In the genomic region with DNA sequence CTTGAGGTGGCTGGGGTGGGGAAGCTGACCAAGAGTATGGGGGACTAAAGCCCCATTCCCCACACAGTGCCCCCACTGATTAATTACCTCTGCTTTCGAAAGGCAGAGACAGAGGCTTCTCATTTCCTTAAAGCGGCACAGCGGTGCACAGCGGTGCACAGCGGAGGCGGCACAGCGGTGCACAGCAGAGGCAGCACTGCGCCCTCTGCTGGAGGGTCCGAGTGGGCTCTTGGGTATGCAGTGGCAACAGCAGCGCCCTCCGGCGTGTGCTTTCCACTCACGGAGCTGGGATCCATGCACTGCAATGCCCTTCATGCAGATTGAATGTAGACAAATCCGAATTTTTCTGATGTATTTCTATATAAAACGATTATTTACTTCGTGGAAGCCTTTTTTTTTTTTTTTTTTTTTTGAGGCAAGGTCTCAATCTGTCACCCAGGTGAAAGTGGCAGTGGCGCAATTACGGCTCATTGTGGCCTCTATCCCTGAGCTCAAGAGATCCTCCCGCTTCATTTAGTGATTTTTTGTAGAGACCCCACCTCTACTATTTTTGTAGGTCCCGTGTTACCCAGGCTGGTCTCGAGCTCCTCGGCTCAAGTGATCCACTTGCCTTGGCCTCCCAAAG, we compare ENCODE assay signal across 8 cellular contexts. TPM values are rescaled to one million over a fixed set of nuclear protein-coding genes. Genes with fewer than 3 reads are reported as not detected.
DNase-seq lines count a peak whose midpoint lies in the region; ATAC-seq and TF ChIP-seq lines count a peak whose summit lies in the region.

No MANE protein-coding gene starts in this region.

- POLR2A ChIA-PET in HEK293T (lab: Yijun Ruan, JAX) = no interaction called here

- H3K4me1 Mint-ChIP-seq in progenitor cell of endocrine pancreas (ENCODE audit: low read depth) = no peaks in the 10 kb centered on the region

- peaks cover 12% of the 10 kb centered on the region for H3K27me3 Mint-ChIP-seq in progenitor cell of endocrine pancreas

- peak; percentile 100 for ATAC-seq in GM18498 (IDR thresholded peaks at IDR 0.05; ENCODE audit: unreplicated experiment)

- H3K36me3 Mint-ChIP-seq in progenitor cell of endocrine pancreas (ENCODE audit: insufficient read depth) = peaks cover 2% of the 10 kb centered on the region

- TF ChIP-seq CTCF in NB4 (IDR thresholded peaks at IDR 0.05; ENCODE audit: low read depth, low read length) (peak; percentile 90), fibroblast of mammary gland (conservative IDR thresholded peaks at IDR 0.05; ENCODE audit: control insufficient read depth, insufficient read depth, low read depth, low read length) (peak; percentile 68), progenitor cell of endocrine pancreas (IDR thresholded peaks at IDR 0.05; ENCODE audit: unreplicated experiment) (peak; percentile 70)

- no peak overlapping the region for H3K27ac Mint-ChIP-seq in progenitor cell of endocrine pancreas

- no peak overlapping the region for H3K4me3 Mint-ChIP-seq in progenitor cell of endocrine pancreas (ENCODE audit: low read depth)

- DNase-seq in HEK293T (ENCODE audit: extremely low spot score) = peak; percentile 77
- DNase-seq in NB4 (ENCODE audit: low read depth) = peak; percentile 80
- DNase-seq in activated T-cell treated with anti-CD3 and anti-CD28 coated beads for 24 hours (ENCODE audit: low read depth) = peak; percentile 44
- peak; percentile 54 for DNase-seq in fibroblast of mammary gland (ENCODE audit: low read depth)
- peak; percentile 15 for DNase-seq in progenitor cell of endocrine pancreas (ENCODE audit: low spot score, unreplicated experiment)
- DNase-seq in NCI-H2196 (lab: John Stamatoyannopoulos, UW; ENCODE audit: unreplicated experiment) = no peak
- DNase-seq in NCI-H2081 (lab: John Stamatoyannopoulos, UW) = no peak

- no peak for TF ChIP-seq POLR2A in NB4 (IDR thresholded peaks at IDR 0.05; ENCODE audit: extremely low read depth, insufficient read length)

- CTCF ChIA-PET in HEK293T (lab: Yijun Ruan, JAX) = interaction anchor here (0.6 to 1.6 kb wide), 14 partner anchors 9 to 176 kb away, joined by 3 to 11 read pairs (median 3); a partner anchor contains a TSS

- no peak overlapping the region for H3K4me3 ChIP-seq in NB4 (ENCODE audit: low read depth, low read length)
- no peak overlapping the region for H3K4me3 ChIP-seq in fibroblast of mammary gland (ENCODE audit: control insufficient read depth, low read depth, low read length)

- peaks cover 20% of the 10 kb centered on the region for H3K9me3 Mint-ChIP-seq in progenitor cell of endocrine pancreas (ENCODE audit: low read depth)

TF ChIP-seq in HEK293T, 16 proteins besides CTCF, POLR2A, EP300 and RAD21:
- no peak for TF ChIP-seq L3MBTL2 (conservative IDR thresholded peaks at IDR 0.05)
- TF ChIP-seq FOXA1 (IDR thresholded peaks at IDR 0.05) = no peak
- no peak for TF ChIP-seq HDGF (IDR thresholded peaks at IDR 0.05; ENCODE audit: borderline replicate concordance)
- no peak for TF ChIP-seq FOXK2 (IDR thresholded peaks at IDR 0.05)
- no peak for TF ChIP-seq SP1 (IDR thresholded peaks at IDR 0.05)
- TF ChIP-seq FOXM1 (IDR thresholded peaks at IDR 0.05; ENCODE audit: borderline replicate concordance) = no peak
- TF ChIP-seq, protein P1, sequence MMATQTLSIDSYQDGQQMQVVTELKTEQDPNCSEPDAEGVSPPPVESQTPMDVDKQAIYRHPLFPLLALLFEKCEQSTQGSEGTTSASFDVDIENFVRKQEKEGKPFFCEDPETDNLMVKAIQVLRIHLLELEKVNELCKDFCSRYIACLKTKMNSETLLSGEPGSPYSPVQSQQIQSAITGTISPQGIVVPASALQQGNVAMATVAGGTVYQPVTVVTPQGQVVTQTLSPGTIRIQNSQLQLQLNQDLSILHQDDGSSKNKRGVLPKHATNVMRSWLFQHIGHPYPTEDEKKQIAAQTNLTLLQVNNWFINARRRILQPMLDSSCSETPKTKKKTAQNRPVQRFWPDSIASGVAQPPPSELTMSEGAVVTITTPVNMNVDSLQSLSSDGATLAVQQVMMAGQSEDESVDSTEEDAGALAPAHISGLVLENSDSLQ (IDR thresholded peaks at IDR 0.05) = no peak
- no peak for TF ChIP-seq TARDBP (IDR thresholded peaks at IDR 0.05)
- TF ChIP-seq BHLHE40 (IDR thresholded peaks at IDR 0.05; ENCODE audit: borderline replicate concordance) = no peak
- TF ChIP-seq ARNT (IDR thresholded peaks at IDR 0.05) = no peak
- no peak for TF ChIP-seq SUZ12 (IDR thresholded peaks at IDR 0.05)
- TF ChIP-seq ELF4 (IDR thresholded peaks at IDR 0.05) = no peak
- no peak for TF ChIP-seq NFRKB (IDR thresholded peaks at IDR 0.05)
- TF ChIP-seq ZNF384 (IDR thresholded peaks at IDR 0.05) = no peak
- no peak for TF ChIP-seq LEF1 (IDR thresholded peaks at IDR 0.05; ENCODE audit: borderline replicate concordance)
- TF ChIP-seq CTBP1 (IDR thresholded peaks at IDR 0.05; ENCODE audit: borderline replicate concordance) = no peak

RNA-seq across cellular contexts. Expression of a gene that starts 19.7 kb away (rescaled TPM):
- total RNA-seq in progenitor cell of endocrine pancreas = 15.8 and 18.6 TPM in 2 replicates

Comparison
In these comparisons a context has a peak if more than half of its experiments do, and no peak if none do; other contexts are left out.
1. DNase-seq: peak in HEK293T (single experiment), NB4 (single experiment), activated T-cell treated with anti-CD3 and anti-CD28 coated beads for 24 hours (single experiment), fibroblast of mammary gland (single experiment) and progenitor cell of endocrine pancreas (single experiment); none in NCI-H2196 (single experiment) and NCI-H2081 (0 of 2).
2. Peak in every context shown above with its lines, with median percentiles within 50 percentile points of each other: CTCF ChIP-seq.